Comparison of ENCODE assay signal across 8 cellular contexts in genomic region chr4:121256346-121256745, GRCh38.
DNase-seq lines count a peak whose midpoint lies in the region; ATAC-seq and TF ChIP-seq lines count a peak whose summit lies in the region.

No MANE protein-coding gene starts in this region.

- H3K27ac ChIP-seq in naive thymus-derived CD4-positive, alpha-beta T cell (ENCODE audit: low read depth, low read length): peak overlapping the region; percentile 48
- H3K27ac ChIP-seq in coronary artery (no peak overlapping the region), Karpas-422 (ENCODE audit: low read length) (no peak overlapping the region)

- intact Hi-C loops in naive thymus-derived CD4-positive, alpha-beta T cell (cut with micrococcal nuclease): loop anchor here (1.0 to 10.0 kb wide), 3 partner anchors 51 to 142 kb away; no protein-coding TSS in a partner anchor

- peak overlapping the region; percentile 20 to 78 (median 47) for H3K4me3 Mint-ChIP-seq in naive thymus-derived CD4-positive, alpha-beta T cell

- H3K9me3 Mint-ChIP-seq in naive thymus-derived CD4-positive, alpha-beta T cell: peaks cover 0 to 5% (median 0%) of the 10 kb centered on the region in 11 donors

- no peaks in the 10 kb centered on the region for H3K79me2 ChIP-seq in Karpas-422 (ENCODE audit: low read length)

- peaks cover 0 to 10% (median 0%) of the 10 kb centered on the region in 5 donors for H3K36me3 Mint-ChIP-seq in naive thymus-derived CD4-positive, alpha-beta T cell

- H3K4me3 ChIP-seq in GM12864 (ENCODE audit: low read depth, low read length) (no peak overlapping the region), coronary artery (no peak overlapping the region), Karpas-422 (ENCODE audit: low read length) (no peak overlapping the region)
- no peak overlapping the region for H3K4me3 ChIP-seq in naive thymus-derived CD4-positive, alpha-beta T cell (ENCODE audit: low read length)

- no peaks in the 10 kb centered on the region for H3K36me3 ChIP-seq in naive thymus-derived CD4-positive, alpha-beta T cell (ENCODE audit: control insufficient read depth in 2 of 3, insufficient read depth in 3 of 3, low read length in 3 of 3)
- H3K36me3 ChIP-seq in Karpas-422 (ENCODE audit: insufficient read depth, low read length): no peaks in the 10 kb centered on the region

- H3K4me1 ChIP-seq in naive thymus-derived CD4-positive, alpha-beta T cell (ENCODE audit: control insufficient read depth in 2 of 2, insufficient read depth in 2 of 2, low read length in 2 of 2): peaks cover 14 to 45% of the 10 kb centered on the region in 2 donors
- H3K4me1 ChIP-seq in Karpas-422 (ENCODE audit: low read length): no peaks in the 10 kb centered on the region

- no peaks in the 10 kb centered on the region for H3K9me3 ChIP-seq in naive thymus-derived CD4-positive, alpha-beta T cell (ENCODE audit: control insufficient read depth in 2 of 3, low read length in 3 of 3)
- no peaks in the 10 kb centered on the region for H3K9me3 ChIP-seq in Karpas-422 (ENCODE audit: low read length)

- H3K4me1 Mint-ChIP-seq in naive thymus-derived CD4-positive, alpha-beta T cell: peaks cover 14 to 60% (median 47%) of the 10 kb centered on the region in 7 donors

- peak; percentile 99 for ATAC-seq in GM21825 (IDR thresholded peaks at IDR 0.05; ENCODE audit: unreplicated experiment)
- peak; percentile 82 for ATAC-seq in naive thymus-derived CD4-positive, alpha-beta T cell

- H2AFZ ChIP-seq in Karpas-422 (ENCODE audit: low read length): no peak overlapping the region

- peak overlapping the region; percentile 49 to 87 (median 80) for H3K27ac Mint-ChIP-seq in naive thymus-derived CD4-positive, alpha-beta T cell

- no peaks in the 10 kb centered on the region for H3K27me3 Mint-ChIP-seq in naive thymus-derived CD4-positive, alpha-beta T cell

- no peaks in the 10 kb centered on the region for H3K9me2 ChIP-seq in Karpas-422 (replicated peaks; ENCODE audit: insufficient read depth, low read length)

- CTCF ChIA-PET in naive thymus-derived CD4-positive, alpha-beta T cell (lab: Charles Lee): interaction anchor here (0.7 to 7.6 kb wide), 3 partner anchors 9 to 134 kb away, joined by 3 to 90 read pairs (median 3); no protein-coding TSS in a partner anchor

- no peak overlapping the region for H3K4me2 ChIP-seq in Karpas-422 (ENCODE audit: low read depth, low read length, poor library complexity, severe bottlenecking)

- no peaks in the 10 kb centered on the region for H3K27me3 ChIP-seq in naive thymus-derived CD4-positive, alpha-beta T cell (ENCODE audit: control insufficient read depth in 2 of 2, insufficient read depth in 2 of 2, low read length in 2 of 2)
- H3K27me3 ChIP-seq in Karpas-422 (ENCODE audit: low read length): no peaks in the 10 kb centered on the region

- DNase-seq in GM12864 (ENCODE audit: low read depth) (peak; percentile 61), LoVo (ENCODE audit: low spot score) (peak; percentile 25), coronary artery (ENCODE audit: low spot score) (no peak), Karpas-422 (no peak), NCI-H748 treated with DMSO at 0.1 percent for 48 hours (lab: John Stamatoyannopoulos, UW) (no peak)
- DNase-seq in activated gamma-delta T cell treated with anti-CD3 and anti-CD28 coated beads, Interleukin-2, amount 50 U/mL, for 16 hours (ENCODE audit: low read depth): peak; percentile 38
- peak in 4 of 9 donors; percentile 9 to 37 (median 22) for DNase-seq in naive thymus-derived CD4-positive, alpha-beta T cell

- H4K20me1 ChIP-seq in Karpas-422 (ENCODE audit: insufficient read depth, low read depth, low read length): no peaks in the 10 kb centered on the region

- POLR2A ChIA-PET in naive thymus-derived CD4-positive, alpha-beta T cell (lab: Charles Lee): interaction anchor here (1.1 to 1.4 kb wide), 2 partner anchors 52 to 63 kb away, joined by 3 read pairs; no protein-coding TSS in a partner anchor

- TF ChIP-seq CTCF in GM12864 (IDR thresholded peaks at IDR 0.05; ENCODE audit: low read depth, low read length, missing control alignments): no peak
- TF ChIP-seq CTCF in coronary artery (IDR thresholded peaks at IDR 0.05): no peak

- no peak overlapping the region for H3K9ac ChIP-seq in Karpas-422 (ENCODE audit: low read length)

Comparison
In these comparisons a context has a peak if more than half of its experiments do, and no peak if none do; other contexts are left out.
1. DNase-seq: peak in GM12864 (single experiment), LoVo (single experiment) and activated gamma-delta T cell treated with anti-CD3 and anti-CD28 coated beads, Interleukin-2, amount 50 U/mL, for 16 hours (single experiment); none in coronary artery (single experiment), Karpas-422 (single experiment) and NCI-H748 treated with DMSO at 0.1 percent for 48 hours (single experiment).